In genomic region chr3:36991147-36991546, GRCh38 we compare ENCODE assay signal across 8 cellular contexts. TPM values are rescaled to one million over a fixed set of nuclear protein-coding genes. Genes with fewer than 3 reads are reported as not detected.
A peak's percentile ranks its signal among the peaks of the same experiment; 100 is the strongest.
DNase-seq lines count a peak whose midpoint lies in the region; ATAC-seq and TF ChIP-seq lines count a peak whose summit lies in the region.

No MANE protein-coding gene starts in this region.

- peak overlapping the region; percentile 83 for H3K4me3 ChIP-seq in PC-9
- peak overlapping the region; percentile 98 for H3K4me3 ChIP-seq in iPS-15b (ENCODE audit: low read depth, low read length)

- H4K20me1 ChIP-seq in PC-9 (ENCODE audit: insufficient read depth): no peaks in the 10 kb centered on the region; the same call in none of the 2 replicates

- no peaks in the 10 kb centered on the region for H3K9me2 ChIP-seq in PC-9 (ENCODE audit: insufficient read depth)

- peak overlapping the region; percentile 94 for H3K4me2 ChIP-seq in PC-9

- no peak overlapping the region for H2AFZ ChIP-seq in PC-9

- H3K9ac ChIP-seq in iPS-15b (ENCODE audit: low read depth, low read length): no peak overlapping the region

- intact Hi-C loops in PC-9 (cut with micrococcal nuclease; ENCODE audit: unreplicated experiment): loop anchor here (5.0 kb wide), 2 partner anchors 231 to 1146 kb away; partner anchors contain the start of genes ACAA1 and MYD88

- DNase-seq in activated CD4-positive, alpha-beta T cell treated with anti-CD3 and anti-CD28 coated beads for 48 hours: peak; percentile 54
- no peak for DNase-seq in activated CD4-positive, alpha-beta T cell treated with anti-CD3 and anti-CD28 coated beads, Interleukin-2, amount 50 U/mL, for 1 hour
- DNase-seq in PC-9 (no peak), KG1 (lab: John Stamatoyannopoulos, UW) (no peak)
- DNase-seq in stimulated activated CD8-positive, alpha-beta memory T cell treated with anti-CD3 and anti-CD28 coated beads, Interleukin-4, amount 100 ng/mL, for 48 hours: peak; percentile 53

- no peaks in the 10 kb centered on the region for H3K27me3 ChIP-seq in PC-9 (ENCODE audit: insufficient read depth, low read depth)
- no peaks in the 10 kb centered on the region for H3K27me3 ChIP-seq in iPS-15b (ENCODE audit: control insufficient read depth, insufficient read depth, low read length)

- H3K4me1 ChIP-seq in PC-9 (replicated peaks; ENCODE audit: insufficient read depth) (peaks cover 28% of the 10 kb centered on the region), iPS-15b (ENCODE audit: control insufficient read depth, insufficient read depth, low read length) (peaks cover 4% of the 10 kb centered on the region)

- H3K9me3 ChIP-seq in PC-9 (ENCODE audit: insufficient read depth, low read depth) (no peaks in the 10 kb centered on the region), iPS-15b (ENCODE audit: control insufficient read depth, insufficient read depth, low read length) (no peaks in the 10 kb centered on the region)

- POLR2A ChIA-PET in PC-9 (lab: Charles Lee; ENCODE audit: unreplicated experiment): interaction anchor here (0.7 kb wide), 1 partner anchor 83 kb away, joined by 10 read pairs; no protein-coding TSS in a partner anchor

- H3F3A ChIP-seq in PC-9 (ENCODE audit: insufficient read depth, low read depth): no peaks in the 10 kb centered on the region; the same call in 1 of the 2 replicates

- CTCF ChIA-PET in PC-9 (lab: Charles Lee): no interaction called here

- ATAC-seq in HG03469 (IDR thresholded peaks at IDR 0.05; ENCODE audit: unreplicated experiment) (no peak), HG03108 (IDR thresholded peaks at IDR 0.05; ENCODE audit: unreplicated experiment) (no peak)

- BruUV-seq in PC-9 (replicated peaks; lab: Mats Ljungman, UMichigan): no TSS peak

- no peak for TF ChIP-seq CTCF in PC-9 (conservative IDR thresholded peaks at IDR 0.05)

- H3K79me2 ChIP-seq in PC-9 (ENCODE audit: low read depth): peaks cover 48% of the 10 kb centered on the region

- H3K27ac ChIP-seq in PC-9: no peak overlapping the region

- peaks cover 26% of the 10 kb centered on the region; the same call in 1 of the 2 replicates for H3K36me3 ChIP-seq in PC-9 (ENCODE audit: low read depth)
- H3K36me3 ChIP-seq in iPS-15b (ENCODE audit: control insufficient read depth, insufficient read depth, low read length): no peaks in the 10 kb centered on the region

RNA-seq across cellular contexts. Expression of gene EPM2AIP1, which starts 1.8 kb away (rescaled TPM):
- 9.2 and 10.5 TPM in 2 replicates for total RNA-seq in PC-9 (2021)

RNA-seq across cellular contexts. Expression of gene MLH1, which starts 2.2 kb away (rescaled TPM):
- 30.9 and 35.2 TPM in 2 replicates for total RNA-seq in PC-9 (2021)

RNA-seq across cellular contexts. Expression of gene TRANK1, which starts 46.3 kb away (rescaled TPM):
- 8.9 and 12.1 TPM in 2 replicates for total RNA-seq in PC-9 (2021)

Comparison
In these comparisons a context has a peak if more than half of its experiments do, and no peak if none do; other contexts are left out.
1. DNase-seq: peak in activated CD4-positive, alpha-beta T cell treated with anti-CD3 and anti-CD28 coated beads for 48 hours (single experiment) and stimulated activated CD8-positive, alpha-beta memory T cell treated with anti-CD3 and anti-CD28 coated beads, Interleukin-4, amount 100 ng/mL, for 48 hours (single experiment); none in activated CD4-positive, alpha-beta T cell treated with anti-CD3 and anti-CD28 coated beads, Interleukin-2, amount 50 U/mL, for 1 hour (single experiment), PC-9 (0 of 2) and KG1 (single experiment).